35 cellular contexts compared by ENCODE assay signal in the genomic region with DNA sequence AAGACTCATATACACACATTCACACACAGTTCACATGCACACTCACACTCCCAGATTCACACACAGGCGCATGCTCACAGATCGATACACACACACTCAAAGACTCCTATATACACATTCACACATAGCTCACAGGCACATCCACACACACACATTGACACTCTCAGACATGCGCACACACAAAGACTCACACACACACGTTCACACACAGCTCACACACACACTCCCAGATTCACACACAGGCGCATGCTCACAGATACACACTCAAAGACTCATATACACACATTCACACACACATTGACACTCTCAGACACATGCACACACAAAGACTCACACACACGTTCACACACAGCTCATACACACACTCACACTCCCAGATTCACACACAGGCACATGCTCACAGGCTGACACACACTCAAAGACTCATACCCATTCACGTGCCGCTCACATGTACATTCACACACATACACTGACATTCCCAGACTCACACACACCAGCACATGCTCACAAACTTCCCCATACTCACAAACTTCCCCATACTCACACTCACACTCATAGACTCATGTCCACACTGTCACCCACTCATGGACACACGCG. TPM values are rescaled to one million over a fixed set of nuclear protein-coding genes. Genes with fewer than 3 reads are reported as not detected.
DNase-seq lines count a peak whose midpoint lies in the region; ATAC-seq, FAIRE-seq and TF ChIP-seq lines count a peak whose summit lies in the region.
"Had no signal": no experiment of that assay in that cellular context is flagged by ENCODE, and none has a peak within 500 bp of the region (broad histone marks: within the 10 kb centered on the region; RNA-seq: fewer than 3 reads in every experiment).

No MANE protein-coding gene starts in this region.

- ATAC-seq in A549 (no peak), HG02970 (IDR thresholded peaks at IDR 0.05; ENCODE audit: low FRiP score, unreplicated experiment) (no peak), HG02759 (IDR thresholded peaks at IDR 0.05; ENCODE audit: unreplicated experiment) (no peak)
- ATAC-seq: effector memory CD8-positive, alpha-beta T cell; esophagus mucosa; GM23338; right cardiac atrium; SK-N-SH treated with all-trans-retinoic acid at 6 μM for 48 hours; T-helper 17 cell had no signal

- H3K4me3 Mint-ChIP-seq in endodermal cell: no peak overlapping the region
- H3K4me3 Mint-ChIP-seq: activated naive CD8-positive, alpha-beta T cell; activated T-cell treated with anti-CD3 and anti-CD28 coated beads, Interleukin-2, amount 50 U/mL, for 24 hours; CD14-positive monocyte; effector memory CD8-positive, alpha-beta T cell; GM23338; mesothelial cell of epicardium; T-helper 17 cell had no signal

- no peaks in the 10 kb centered on the region for H3K36me3 ChIP-seq in Peyer's patch
- H3K36me3 ChIP-seq in endodermal cell (ENCODE audit: control insufficient read depth, insufficient read depth, low read length): no peaks in the 10 kb centered on the region
- H3K36me3 ChIP-seq in prostate gland: no peaks in the 10 kb centered on the region
- H3K36me3 ChIP-seq: left ventricle myocardium inferior, neutrophil, uterus had no signal

- POLR2A ChIA-PET in A549 (lab: Yijun Ruan, JAX): interaction anchor here (0.7 to 1.1 kb wide), 2 partner anchors 38 to 39 kb away, joined by 3 read pairs; a partner anchor contains a TSS
- POLR2A ChIA-PET in GM10248 (lab: Yijun Ruan, JAX): no interaction called here

- CTCF ChIA-PET in A549 (lab: Yijun Ruan, JAX) (interaction anchor here (0.6 to 18.4 kb wide), 24 partner anchors 9 to 858 kb away, joined by 3 to 678 read pairs (median 16); a partner anchor contains a TSS), GM10248 (lab: Yijun Ruan, JAX) (interaction anchor here (1.0 to 16.1 kb wide), 12 partner anchors 10 to 1002 kb away, joined by 3 to 533 read pairs (median 11); a partner anchor contains a TSS)

- peaks cover 5% of the 10 kb centered on the region for H3K4me1 Mint-ChIP-seq in endodermal cell

- no peak for TF ChIP-seq RAD21 in A549 (conservative IDR thresholded peaks at IDR 0.05 in 1 of 2, IDR thresholded peaks at IDR 0.05 in 1 of 2)

- H3K36me3 Mint-ChIP-seq in endodermal cell (ENCODE audit: low read depth): no peaks in the 10 kb centered on the region
- H3K36me3 Mint-ChIP-seq: activated naive CD8-positive, alpha-beta T cell; CD14-positive monocyte; mesothelial cell of epicardium; naive B cell had no signal

- 88% methylated on average over 10 of the region's 10 CpGs for WGBS in A549 (ENCODE audit: missing lambda C conversion rate)
- WGBS in endodermal cell (ENCODE audit: insufficient coverage in 1 of 2, insufficient read length in 1 of 2), 2 experiments: 90% methylated on average over 9 to 10 of the region's 10 CpGs
- 90% methylated on average over 10 of the region's 10 CpGs for WGBS in prostate gland

- H3K27me3 Mint-ChIP-seq in endodermal cell (ENCODE audit: insufficient read depth): no peaks in the 10 kb centered on the region
- H3K27me3 Mint-ChIP-seq: activated naive CD8-positive, alpha-beta T cell; activated T-cell treated with anti-CD3 and anti-CD28 coated beads, Interleukin-2, amount 50 U/mL, for 24 hours; T-helper 17 cell had no signal

- no peak overlapping the region for H3K4me2 ChIP-seq in A549
- H3K4me2 ChIP-seq: GM23338 had no signal

- intact Hi-C loops in prostate gland (cut with DNase I): loop anchor here (5.0 kb wide), 2 partner anchors 323 to 743 kb away; no protein-coding TSS in a partner anchor

- TF ChIP-seq EP300 in A549 (IDR thresholded peaks at IDR 0.05): no peak

- no peaks in the 10 kb centered on the region for H3K9me3 ChIP-seq in A549
- no peaks in the 10 kb centered on the region for H3K9me3 ChIP-seq in Peyer's patch
- H3K9me3 ChIP-seq in endodermal cell (ENCODE audit: control insufficient read depth, low read length): no peaks in the 10 kb centered on the region
- no peaks in the 10 kb centered on the region for H3K9me3 ChIP-seq in prostate gland
- H3K9me3 ChIP-seq: left ventricle myocardium inferior, neutrophil, uterus had no signal

- no peak for DNase-seq in A549 (ENCODE audit: low read depth in 1 of 2, low spot score in 1 of 2)
- peak in 1 of 3 donors; percentile 42 for DNase-seq in Peyer's patch
- peak; percentile 45 for DNase-seq in endodermal cell
- DNase-seq in prostate gland (ENCODE audit: low spot score): no peak
- DNase-seq in GM10248 (ENCODE audit: extremely low spot score): no peak
- no peak for DNase-seq in stimulated activated CD4-positive, alpha-beta T cell treated with anti-CD3 and anti-CD28 coated beads, Interleukin-15, amount 100 ng/mL, for 24 hours
- DNase-seq: activated effector memory CD4-positive, alpha-beta T cell treated with anti-CD3 and anti-CD28 coated beads, Interleukin-2, amount 50 U/mL, for 16 hours; activated T-cell treated with anti-CD3 and anti-CD28 coated beads, Interleukin-2, amount 50 U/mL, for 24 hours; DMS79; effector memory CD8-positive, alpha-beta T cell; foreskin fibroblast; head of caudate nucleus; Karpas-422; left ventricle myocardium inferior; MV-4-11; naive B cell; NCI-H1436 treated with DMSO at 0.1 percent for 48 hours; stimulated activated CD4-positive, alpha-beta T cell treated with anti-CD3 and anti-CD28 coated beads, Interleukin-2, amount 100 ng/mL, for 48 hours; T-helper 17 cell; uterus had no signal

- H3K9ac ChIP-seq in endodermal cell (ENCODE audit: extremely low read depth, low read length, poor library complexity, severe bottlenecking): no peak overlapping the region

- no peak overlapping the region for H3K27ac Mint-ChIP-seq in endodermal cell
- H3K27ac Mint-ChIP-seq: activated naive CD8-positive, alpha-beta T cell; activated T-cell treated with anti-CD3 and anti-CD28 coated beads, Interleukin-2, amount 50 U/mL, for 24 hours; CD14-positive monocyte; effector memory CD8-positive, alpha-beta T cell; GM23338; mesothelial cell of epicardium; naive B cell; T-helper 17 cell had no signal

- TF ChIP-seq POLR2A in A549 (IDR thresholded peaks at IDR 0.05; ENCODE audit: low read length): no peak
- TF ChIP-seq POLR2A in Peyer's patch (IDR thresholded peaks at IDR 0.05): no peak
- no peak for TF ChIP-seq POLR2A in prostate gland (IDR thresholded peaks at IDR 0.05)

- H3K27ac ChIP-seq in A549 (no peak overlapping the region; a peak in 1 of 6 replicates), Peyer's patch (peak overlapping the region in 3 of 4 donors; percentile 71 to 99 (median 99)), endodermal cell (ENCODE audit: low read depth, low read length) (no peak overlapping the region), prostate gland (peak overlapping the region; percentile 64 to 76)
- H3K27ac ChIP-seq: left ventricle myocardium inferior, neutrophil, uterus had no signal

- no peaks in the 10 kb centered on the region for H3K9me3 Mint-ChIP-seq in endodermal cell
- H3K9me3 Mint-ChIP-seq: activated T-cell treated with anti-CD3 and anti-CD28 coated beads, Interleukin-2, amount 50 U/mL, for 24 hours; CD14-positive monocyte; effector memory CD8-positive, alpha-beta T cell; GM23338; mesothelial cell of epicardium; naive B cell had no signal

- no peak for TF ChIP-seq CTCF in A549 (IDR thresholded peaks at IDR 0.05)
- no peak for TF ChIP-seq CTCF in Peyer's patch (IDR thresholded peaks at IDR 0.05)
- no peak for TF ChIP-seq CTCF in endodermal cell (conservative IDR thresholded peaks at IDR 0.05)
- TF ChIP-seq CTCF in prostate gland (IDR thresholded peaks at IDR 0.05): no peak
- no peak for TF ChIP-seq CTCF in GM10248 (IDR thresholded peaks at IDR 0.05; ENCODE audit: control extremely low read depth, extremely low read depth, low read depth, missing control alignments)

- H3K4me3 ChIP-seq in A549 (no peak overlapping the region), Peyer's patch (no peak overlapping the region), endodermal cell (ENCODE audit: low read length) (no peak overlapping the region), prostate gland (no peak overlapping the region)
- H3K4me3 ChIP-seq: coronary artery, GM23338, left ventricle myocardium inferior, uterus had no signal

- peak; percentile 70 for FAIRE-seq in A549 (lab: Jason Lieb, UNC)
- FAIRE-seq: G401.6, islet of Langerhans had no signal

- H3K4me1 ChIP-seq in A549: peaks cover 54% of the 10 kb centered on the region
- peaks cover 0 to 59% (median 19%) of the 10 kb centered on the region in 4 donors for H3K4me1 ChIP-seq in Peyer's patch
- no peaks in the 10 kb centered on the region for H3K4me1 ChIP-seq in endodermal cell (ENCODE audit: control insufficient read depth, insufficient read depth, low read length)
- peaks cover 8% of the 10 kb centered on the region for H3K4me1 ChIP-seq in prostate gland (replicated peaks)
- H3K4me1 ChIP-seq: uterus had no signal

- H3K27me3 ChIP-seq in Peyer's patch: no peaks in the 10 kb centered on the region
- no peaks in the 10 kb centered on the region for H3K27me3 ChIP-seq in endodermal cell (ENCODE audit: control insufficient read depth, insufficient read depth, low read length, poor library complexity, severe bottlenecking)
- H3K27me3 ChIP-seq in prostate gland (replicated peaks; ENCODE audit: insufficient read depth): no peaks in the 10 kb centered on the region
- H3K27me3 ChIP-seq: neutrophil, uterus had no signal

RNA-seq across cellular contexts. Expression of a gene that starts 25.6 kb away (rescaled TPM):
- polyA plus RNA-seq in A549 (2011; rRNA removed) (0.78 and 1.2 TPM in 2 replicates), A549 (2017; fragmentation: RNase III; extraction: RNeasy Plus Mini Kit Qiagen cat#74134 plus additional on column Dnase treatment) (0.43 to 0.57 TPM (median 0.56 TPM) in 3 replicates)
- polyA plus RNA-seq in A549 (2012; cell fraction: cytosol; rRNA removed): 1.1 and 1.4 TPM in 2 replicates
- polyA plus RNA-seq in A549 (2012; cell fraction: nucleus; rRNA removed): 1.2 and 2.0 TPM in 2 replicates
- polyA minus RNA-seq in A549 (2011; rRNA and poly(A)+ RNA removed): 0.83 and 1.2 TPM in 2 replicates
- total RNA-seq in Peyer's patch (1 to 10 TPM in 1 of 4 donors, not detected in 3; 2.7 TPM), endodermal cell (not detected), prostate gland (100 to 1,000 TPM; 201 to 360 TPM)
- polyA plus RNA-seq in endodermal cell (2013, experiment 1 of 2): 0.36 TPM
- polyA plus RNA-seq in endodermal cell (2013, experiment 2 of 2): 0.62 TPM
- total RNA-seq: A172, left ventricle myocardium inferior, right cardiac atrium, T-helper 17 cell had no signal
- polyA plus RNA-seq: CD14-positive monocyte had no signal

RNA-seq across cellular contexts. Expression of a gene that starts 37.5 kb away (rescaled TPM):
- polyA plus RNA-seq in A549 (2011; rRNA removed) (0.21 and 0.28 TPM in 2 replicates), A549 (2017; fragmentation: RNase III; extraction: RNeasy Plus Mini Kit Qiagen cat#74134 plus additional on column Dnase treatment) (0.44 TPM in 1 of 3 replicates, not detected in the others)
- polyA plus RNA-seq in A549 (2012; cell fraction: cytosol; rRNA removed): 0.13 and 0.28 TPM in 2 replicates
- 0.53 and 0.90 TPM in 2 replicates for polyA plus RNA-seq in A549 (2012; cell fraction: nucleus; rRNA removed)
- 0.29 and 0.70 TPM in 2 replicates for polyA minus RNA-seq in A549 (2011; rRNA and poly(A)+ RNA removed)
- total RNA-seq in Peyer's patch (not detected), endodermal cell (not detected), prostate gland (1 to 10 TPM; 4.0 to 6.7 TPM)
- polyA plus RNA-seq in endodermal cell (2013, experiment 1 of 2): not detected
- polyA plus RNA-seq in endodermal cell (2013, experiment 2 of 2): not detected
- total RNA-seq: GM23338, left ventricle myocardium inferior, NCI-H460, right cardiac atrium, T-helper 17 cell, uterus had no signal
- polyA plus RNA-seq: CD14-positive monocyte, GM23338 had no signal

RNA-seq across cellular contexts. Expression of a gene that starts 38.7 kb away (rescaled TPM):
- polyA plus RNA-seq in A549 (2011; rRNA removed) (873 and 1,224 TPM in 2 replicates), A549 (2017; fragmentation: RNase III; extraction: RNeasy Plus Mini Kit Qiagen cat#74134 plus additional on column Dnase treatment) (827 to 920 TPM (median 834 TPM) in 3 replicates)
- polyA plus RNA-seq in A549 (2012; cell fraction: cytosol; rRNA removed): 405 and 437 TPM in 2 replicates
- 286 and 291 TPM in 2 replicates for polyA plus RNA-seq in A549 (2012; cell fraction: nucleus; rRNA removed)
- 275 and 286 TPM in 2 replicates for polyA minus RNA-seq in A549 (2011; rRNA and poly(A)+ RNA removed)
- total RNA-seq in Peyer's patch (100 to 1,000 TPM; 123 to 226 (median 188) TPM), endodermal cell (100 to 1,000 TPM; 526 to 573 TPM), prostate gland (100 to 1,000 TPM; 136 to 320 TPM)
- polyA plus RNA-seq in endodermal cell (2013, experiment 1 of 2): 718 TPM
- 619 TPM for polyA plus RNA-seq in endodermal cell (2013, experiment 2 of 2)

Comparison
In these comparisons a context has a peak if more than half of its experiments do, and no peak if none do; other contexts are left out.
1. H3K27ac ChIP-seq: peak in Peyer's patch (3 of 4) and prostate gland (2 of 2); none in A549 (0 of 2) and endodermal cell (single experiment).
2. RNA of a gene that starts 25.6 kb away (total RNA-seq): 201 to 360 TPM in prostate gland; 2.7 TPM in Peyer's patch and not detected in endodermal cell; every median in the first group is over 10 times any median in the second.